In genomic region chr1:206685256-206685748, GRCh38 we compare ENCODE assay signal across 8 cellular contexts. TPM values are rescaled to one million over a fixed set of nuclear protein-coding genes. Genes with fewer than 3 reads are reported as not detected.
DNase-seq lines count a peak whose midpoint lies in the region; ATAC-seq and TF ChIP-seq lines count a peak whose summit lies in the region.

No MANE protein-coding gene starts in this region.

- TF ChIP-seq CTCF in nephron progenitor cell (IDR thresholded peaks at IDR 0.05) (no peak), uterus (IDR thresholded peaks at IDR 0.05) (no peak)

- H3K36me3 Mint-ChIP-seq in nephron progenitor cell (ENCODE audit: low read depth), result no peaks in the 10 kb centered on the region

- peaks cover 54% of the 10 kb centered on the region for H3K4me1 Mint-ChIP-seq in nephron progenitor cell

- DNase-seq in activated T-cell treated with anti-CD3 and anti-CD28 coated beads for 48 hours (ENCODE audit: low read depth) (peak; percentile 46), activated T-cell treated with anti-CD3 and anti-CD28 coated beads for 4 hours (no peak), nephron progenitor cell (peak; percentile 57), uterus (peak in 1 of 2 donors; percentile 54)
- DNase-seq in activated CD8-positive, alpha-beta memory T cell treated with anti-CD3 and anti-CD28 coated beads for 24 hours, result peak; percentile 76

- H3K9me3 Mint-ChIP-seq in nephron progenitor cell, result no peaks in the 10 kb centered on the region

- H3K36me3 ChIP-seq in HUES48 (ENCODE audit: control insufficient read depth, insufficient read depth, low read length) (no peaks in the 10 kb centered on the region), uterus (no peaks in the 10 kb centered on the region)

- peaks cover 34% of the 10 kb centered on the region for H3K27me3 Mint-ChIP-seq in nephron progenitor cell (ENCODE audit: low read depth, poor library complexity)

- intact Hi-C loops in uterus (cut with DNase I; ENCODE audit: low total_unique reads), result no loop called here

- ATAC-seq in esophagus mucosa (peak; percentile 23), HG03095 (IDR thresholded peaks at IDR 0.05; ENCODE audit: unreplicated experiment) (no peak)

- TF ChIP-seq POLR2A in uterus (IDR thresholded peaks at IDR 0.05), result no peak

- peak overlapping the region; percentile 68 for H3K9ac ChIP-seq in HUES48 (ENCODE audit: low read depth, low read length)

- H3K9me3 ChIP-seq in HUES48 (ENCODE audit: control insufficient read depth, insufficient read depth, low read length), result no peaks in the 10 kb centered on the region
- H3K9me3 ChIP-seq in uterus, result no peaks in the 10 kb centered on the region

- peak overlapping the region; percentile 94 for H3K4me3 Mint-ChIP-seq in nephron progenitor cell

- peak overlapping the region; percentile 95 for H3K27ac Mint-ChIP-seq in nephron progenitor cell

- peak overlapping the region; percentile 80 for H3K27ac ChIP-seq in HUES48 (ENCODE audit: low read depth, low read length)
- H3K27ac ChIP-seq in uterus, result peak overlapping the region; percentile 95 to 99

- H3K4me3 ChIP-seq in HUES48 (ENCODE audit: low read depth, low read length) (peak overlapping the region; percentile 83), uterus (peak overlapping the region; percentile 46 to 91)

- H3K4me1 ChIP-seq in HUES48 (ENCODE audit: control insufficient read depth, insufficient read depth, low read length), result peaks cover 43% of the 10 kb centered on the region
- H3K4me1 ChIP-seq in uterus, result peaks cover 0 to 20% of the 10 kb centered on the region in 2 donors

- peaks cover 39% of the 10 kb centered on the region for H3K27me3 ChIP-seq in HUES48 (ENCODE audit: control insufficient read depth, insufficient read depth, low read length)
- H3K27me3 ChIP-seq in uterus, result no peaks in the 10 kb centered on the region

RNA-seq across cellular contexts. Expression of gene MAPKAPK2, which starts 0.6 kb away (rescaled TPM):
- total RNA-seq in esophagus mucosa, result 47.3 TPM
- total RNA-seq in uterus, result 10 to 100 TPM; 17.1 to 89.2 (median 27.4) TPM

RNA-seq across cellular contexts. Expression of gene DYRK3, which starts 50.0 kb away (rescaled TPM):
- total RNA-seq in esophagus mucosa (6.1 TPM), uterus (10 to 100 TPM; 10.8 to 24.7 (median 14.7) TPM)
